In the genomic region with DNA sequence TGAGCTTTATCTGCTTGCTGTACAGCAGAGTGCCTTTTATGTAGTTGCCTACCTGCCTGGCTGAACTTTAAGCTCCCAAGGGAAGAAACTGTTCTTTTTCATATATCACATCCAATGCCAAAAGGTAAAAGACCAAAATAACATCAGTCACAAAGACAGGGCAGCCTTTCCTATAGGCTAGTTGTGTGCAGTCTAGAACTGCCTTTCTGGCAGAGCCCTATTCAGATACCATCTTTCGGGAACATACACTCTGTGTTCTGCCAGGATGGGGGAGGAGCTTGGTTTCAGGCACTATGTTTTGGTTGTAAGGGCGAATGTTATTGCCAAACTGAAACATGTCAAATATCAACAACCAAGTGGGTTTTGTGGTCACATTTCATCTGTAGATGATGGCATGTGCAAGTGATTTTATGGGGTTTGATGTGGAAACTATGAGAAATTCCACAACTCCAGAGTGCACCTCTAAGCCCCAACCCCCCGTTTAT, we compare ENCODE assay signal across 15 cellular contexts.
DNase-seq lines count a peak whose midpoint lies in the region; ATAC-seq and TF ChIP-seq lines count a peak whose summit lies in the region.
"Had no signal": no experiment of that assay in that cellular context is flagged by ENCODE, and none has a peak within 500 bp of the region (broad histone marks: within the 10 kb centered on the region; RNA-seq: fewer than 3 reads in every experiment).

No MANE protein-coding gene starts in this region.

- H3K9me3 ChIP-seq in right lobe of liver: no peaks in the 10 kb centered on the region
- H3K9me3 ChIP-seq in suprapubic skin: no peaks in the 10 kb centered on the region

- H3K4me1 ChIP-seq in right lobe of liver (peaks cover 0 to 81% (median 16%) of the 10 kb centered on the region in 4 donors), suprapubic skin (peaks cover 24% of the 10 kb centered on the region)

- H3K27ac ChIP-seq in right lobe of liver (peak overlapping the region; percentile 74 to 87 (median 75)), suprapubic skin (peak overlapping the region; percentile 59)

- H3K27me3 ChIP-seq in right lobe of liver (no peaks in the 10 kb centered on the region), suprapubic skin (no peaks in the 10 kb centered on the region)

- no peaks in the 10 kb centered on the region for H3K9me3 Mint-ChIP-seq in activated T-helper 2 cell treated with anti-CD3 and anti-CD28 coated beads, Interferon-gamma antibody, Interleukin-2, Interleukin-4, amounts not matched to agents 10 μg/mL and 5 μg/mL and 100 μg/mL, durations not matched to agents 14 hours and 24 hours and 36 hours
- H3K9me3 Mint-ChIP-seq: stimulated activated memory B cell treated with anti-CD40 and anti-IgM and Interleukin-4, amounts not matched to agents 10 μg/mL and 1 μg/mL and 100 μg/mL, for 72 hours had no signal

- peaks cover 35% of the 10 kb centered on the region for H3K27me3 Mint-ChIP-seq in activated T-helper 2 cell treated with anti-CD3 and anti-CD28 coated beads, Interferon-gamma antibody, Interleukin-2, Interleukin-4, amounts not matched to agents 10 μg/mL and 5 μg/mL and 100 μg/mL, durations not matched to agents 14 hours and 24 hours and 36 hours (ENCODE audit: low read depth)

- WGBS in right lobe of liver (ENCODE audit: insufficient coverage, low coverage, low lambda C conversion rate, missing lambda C conversion rate): 24% methylated on average over 3 of the region's 3 CpGs
- 46% methylated on average over 3 of the region's 3 CpGs for WGBS in suprapubic skin

- H3K4me3 ChIP-seq in right lobe of liver (no peak overlapping the region), suprapubic skin (no peak overlapping the region)

- H3K4me1 Mint-ChIP-seq in activated T-helper 2 cell treated with anti-CD3 and anti-CD28 coated beads, Interferon-gamma antibody, Interleukin-2, Interleukin-4, amounts not matched to agents 10 μg/mL and 5 μg/mL and 100 μg/mL, durations not matched to agents 14 hours and 24 hours and 36 hours (ENCODE audit: low read depth): peaks cover 39% of the 10 kb centered on the region
- H3K4me1 Mint-ChIP-seq: B cell; stimulated activated memory B cell treated with anti-CD40 and anti-IgM and Interleukin-4, amounts not matched to agents 10 μg/mL and 1 μg/mL and 100 μg/mL, for 72 hours had no signal

- no peak for TF ChIP-seq CTCF in right lobe of liver (IDR thresholded peaks at IDR 0.05)
- TF ChIP-seq CTCF in suprapubic skin (IDR thresholded peaks at IDR 0.05): no peak

- peak; percentile 1 to 4 for DNase-seq in stimulated activated CD4-positive, alpha-beta T cell treated with anti-CD3 and anti-CD28 coated beads, Interleukin-15, amount 100 ng/mL, for 48 hours (ENCODE audit: low read depth in 2 of 2)
- DNase-seq in stimulated activated CD4-positive, alpha-beta T cell treated with anti-CD3 and anti-CD28 coated beads, Interleukin-2, amount 100 ng/mL, for 48 hours: no peak
- DNase-seq in activated T-helper 2 cell treated with anti-CD3 and anti-CD28 coated beads, Interferon-gamma antibody, Interleukin-2, Interleukin-4, amounts not matched to agents 10 μg/mL and 5 μg/mL and 100 μg/mL, durations not matched to agents 14 hours and 24 hours and 36 hours (ENCODE audit: low spot score): no peak
- DNase-seq in right lobe of liver (peak; percentile 28 to 85 (median 61)), suprapubic skin (ENCODE audit: low spot score in 2 of 2) (no peak), midbrain (lab: John Stamatoyannopoulos, UW) (no peak), EL (no peak)
- DNase-seq: mesenchymal stem cell, NCI-H1092, NCI-H345, occipital lobe had no signal

- peak overlapping the region; percentile 18 for H3K27ac Mint-ChIP-seq in activated T-helper 2 cell treated with anti-CD3 and anti-CD28 coated beads, Interferon-gamma antibody, Interleukin-2, Interleukin-4, amounts not matched to agents 10 μg/mL and 5 μg/mL and 100 μg/mL, durations not matched to agents 14 hours and 24 hours and 36 hours
- H3K27ac Mint-ChIP-seq: B cell; stimulated activated memory B cell treated with anti-CD40 and anti-IgM and Interleukin-4, amounts not matched to agents 10 μg/mL and 1 μg/mL and 100 μg/mL, for 72 hours had no signal

- intact Hi-C loops in activated T-helper 2 cell treated with anti-CD3 and anti-CD28 coated beads, Interferon-gamma antibody, Interleukin-2, Interleukin-4, amounts not matched to agents 10 μg/mL and 5 μg/mL and 100 μg/mL, durations not matched to agents 14 hours and 24 hours and 36 hours (cut with micrococcal nuclease): loop anchor here (1.0 to 2.0 kb wide), 4 partner anchors 60 to 290 kb away; no protein-coding TSS in a partner anchor
- intact Hi-C loops in right lobe of liver (cut with DNase I): no loop called here

- no peak overlapping the region for H3K4me3 Mint-ChIP-seq in activated T-helper 2 cell treated with anti-CD3 and anti-CD28 coated beads, Interferon-gamma antibody, Interleukin-2, Interleukin-4, amounts not matched to agents 10 μg/mL and 5 μg/mL and 100 μg/mL, durations not matched to agents 14 hours and 24 hours and 36 hours (ENCODE audit: low read depth)
- H3K4me3 Mint-ChIP-seq: B cell; stimulated activated memory B cell treated with anti-CD40 and anti-IgM and Interleukin-4, amounts not matched to agents 10 μg/mL and 1 μg/mL and 100 μg/mL, for 72 hours had no signal

- ATAC-seq in right lobe of liver (peak; percentile 73 to 93 (median 85)), HG03039 (IDR thresholded peaks at IDR 0.05; ENCODE audit: unreplicated experiment) (no peak)
- ATAC-seq: esophagus mucosa; stimulated activated memory B cell treated with anti-CD40 and anti-IgM and Interleukin-4, amounts not matched to agents 10 μg/mL and 1 μg/mL and 100 μg/mL, for 72 hours had no signal

- H3K36me3 ChIP-seq in right lobe of liver: no peaks in the 10 kb centered on the region
- H3K36me3 ChIP-seq in suprapubic skin: no peaks in the 10 kb centered on the region

- no peaks in the 10 kb centered on the region for H3K36me3 Mint-ChIP-seq in activated T-helper 2 cell treated with anti-CD3 and anti-CD28 coated beads, Interferon-gamma antibody, Interleukin-2, Interleukin-4, amounts not matched to agents 10 μg/mL and 5 μg/mL and 100 μg/mL, durations not matched to agents 14 hours and 24 hours and 36 hours (ENCODE audit: low read depth)
- H3K36me3 Mint-ChIP-seq: stimulated activated memory B cell treated with anti-CD40 and anti-IgM and Interleukin-4, amounts not matched to agents 10 μg/mL and 1 μg/mL and 100 μg/mL, for 72 hours had no signal

- TF ChIP-seq POLR2A in right lobe of liver (IDR thresholded peaks at IDR 0.05) (no peak), suprapubic skin (IDR thresholded peaks at IDR 0.05) (no peak)

- no peak for TF ChIP-seq EP300 in suprapubic skin (IDR thresholded peaks at IDR 0.05)

Comparison
In these comparisons a context has a peak if more than half of its experiments do, and no peak if none do; other contexts are left out.
1. DNase-seq: peak in stimulated activated CD4-positive, alpha-beta T cell treated with anti-CD3 and anti-CD28 coated beads, Interleukin-15, amount 100 ng/mL, for 48 hours (2 of 2) and right lobe of liver (3 of 3); none in stimulated activated CD4-positive, alpha-beta T cell treated with anti-CD3 and anti-CD28 coated beads, Interleukin-2, amount 100 ng/mL, for 48 hours (0 of 2), activated T-helper 2 cell treated with anti-CD3 and anti-CD28 coated beads, Interferon-gamma antibody, Interleukin-2, Interleukin-4, amounts not matched to agents 10 μg/mL and 5 μg/mL and 100 μg/mL, durations not matched to agents 14 hours and 24 hours and 36 hours (single experiment), suprapubic skin (0 of 2), midbrain (single experiment) and EL (single experiment).